ENCODE assay signal across 17 cellular contexts in the genomic region with DNA sequence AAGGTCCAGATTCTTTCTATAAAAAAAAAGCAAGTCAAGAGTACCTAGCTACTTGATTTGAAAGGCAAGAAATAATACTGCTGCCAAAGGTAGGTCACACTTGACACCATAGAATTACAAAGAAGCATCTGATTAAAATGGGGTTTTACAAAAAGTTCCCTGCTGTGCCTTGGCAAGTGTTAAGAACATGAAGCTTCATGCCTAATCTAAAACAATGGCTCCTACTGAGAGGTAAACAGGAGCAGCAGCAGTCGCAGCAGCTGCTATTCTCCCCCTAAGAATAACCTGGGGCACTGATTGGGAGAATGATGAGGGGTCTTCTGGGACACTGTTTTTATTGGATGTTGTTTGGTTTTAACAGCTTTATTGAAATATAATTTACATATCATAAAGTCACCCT. TPM values are rescaled to one million over a fixed set of nuclear protein-coding genes. Genes with fewer than 3 reads are reported as not detected.
A peak's percentile ranks its signal among the peaks of the same experiment; 100 is the strongest.
DNase-seq lines count a peak whose midpoint lies in the region; ATAC-seq and TF ChIP-seq lines count a peak whose summit lies in the region.
"Had no signal": no experiment of that assay in that cellular context is flagged by ENCODE, and none has a peak within 500 bp of the region (broad histone marks: within the 10 kb centered on the region; RNA-seq: fewer than 3 reads in every experiment).

No MANE protein-coding gene starts in this region.

- H3K27ac Mint-ChIP-seq in MCF 10A (ENCODE audit: low read depth, unreplicated experiment) (peak overlapping the region; percentile 62), glutamatergic neuron (ENCODE audit: unreplicated experiment) (no peak overlapping the region)
- H3K27ac Mint-ChIP-seq: CD4-positive, alpha-beta memory T cell had no signal

- CTCF ChIA-PET in MCF 10A (lab: Yijun Ruan, JAX) (no interaction called here), mammary epithelial cell (lab: Charles Lee; ENCODE audit: low non-redundant PET) (no interaction called here)

- no peak overlapping the region for H3K4me3 ChIP-seq in mammary epithelial cell (replicated peaks in 1 of 3; ENCODE audit: insufficient read depth in 1 of 3, low read depth in 2 of 3, low read length in 3 of 3)
- H3K4me3 ChIP-seq: right lobe of liver had no signal

- H3K27me3 ChIP-seq in mammary epithelial cell (ENCODE audit: insufficient read depth, low read length) (no peaks in the 10 kb centered on the region), foreskin keratinocyte (no peaks in the 10 kb centered on the region)
- H3K27me3 ChIP-seq: right lobe of liver had no signal

- H3K4me3 Mint-ChIP-seq in MCF 10A (ENCODE audit: unreplicated experiment), result no peak overlapping the region
- no peak overlapping the region for H3K4me3 Mint-ChIP-seq in glutamatergic neuron (ENCODE audit: unreplicated experiment)
- H3K4me3 Mint-ChIP-seq: CD4-positive, alpha-beta memory T cell; stimulated activated naive CD8-positive, alpha-beta T cell treated with anti-CD3 and anti-CD28 coated beads, Interleukin-15, amount 100 ng/mL, for 72 hours had no signal

- H3K4me1 ChIP-seq in mammary epithelial cell (ENCODE audit: insufficient read depth, low read length) (peaks cover 3% of the 10 kb centered on the region), foreskin keratinocyte (peaks cover 18% of the 10 kb centered on the region)

- H3K9me3 Mint-ChIP-seq in MCF 10A (ENCODE audit: unreplicated experiment) (no peaks in the 10 kb centered on the region), glutamatergic neuron (ENCODE audit: unreplicated experiment) (peaks cover under 1% of the 10 kb centered on the region)
- H3K9me3 Mint-ChIP-seq: CD4-positive, alpha-beta memory T cell; stimulated activated naive CD8-positive, alpha-beta T cell treated with anti-CD3 and anti-CD28 coated beads, Interleukin-15, amount 100 ng/mL, for 72 hours had no signal

- H3K79me2 ChIP-seq in mammary epithelial cell (ENCODE audit: insufficient read depth, low read length), result peaks cover 96% of the 10 kb centered on the region

- dilution Hi-C loops in mammary epithelial cell (cut with HindIII; ENCODE audit: low sequenced_read_pairs), result no loop called here

- POLR2A ChIA-PET in MCF 10A (lab: Yijun Ruan, JAX), result interaction anchor here (7.1 kb wide), 1 partner anchor 13 kb away, joined by 135 read pairs; a partner anchor contains a TSS

- H3K4me2 ChIP-seq in mammary epithelial cell (ENCODE audit: insufficient read depth, low read depth, low read length), result no peak overlapping the region

- H3K4me1 Mint-ChIP-seq in MCF 10A (ENCODE audit: insufficient read depth, unreplicated experiment), result peaks cover 46% of the 10 kb centered on the region
- H3K4me1 Mint-ChIP-seq in glutamatergic neuron (ENCODE audit: low read depth, unreplicated experiment), result peaks cover 27% of the 10 kb centered on the region

- no peaks in the 10 kb centered on the region for H3K9me3 ChIP-seq in mammary epithelial cell (replicated peaks; ENCODE audit: insufficient read depth, low read length)
- H3K9me3 ChIP-seq: right lobe of liver had no signal

- ATAC-seq in foreskin keratinocyte, result no peak
- ATAC-seq: right lobe of liver; stimulated activated naive CD8-positive, alpha-beta T cell treated with anti-CD3 and anti-CD28 coated beads, Interleukin-15, amount 100 ng/mL, for 72 hours had no signal

- TF ChIP-seq CTCF in MCF 10A (IDR thresholded peaks at IDR 0.05; ENCODE audit: unreplicated experiment), result no peak
- TF ChIP-seq CTCF in mammary epithelial cell (conservative IDR thresholded peaks at IDR 0.05 in 1 of 2, IDR thresholded peaks at IDR 0.05 in 1 of 2; ENCODE audit: extremely low read depth in 1 of 2, insufficient read depth in 1 of 2, low read depth in 1 of 2, low read length in 2 of 2), result no peak
- TF ChIP-seq CTCF in foreskin keratinocyte (conservative IDR thresholded peaks at IDR 0.05), result no peak
- no peak for TF ChIP-seq CTCF in glutamatergic neuron (IDR thresholded peaks at IDR 0.05; ENCODE audit: partially characterized antibody, unreplicated experiment)

- H3K9ac ChIP-seq in mammary epithelial cell (ENCODE audit: insufficient read depth, low read length), result no peak overlapping the region

- no peak overlapping the region for H3K27ac ChIP-seq in mammary epithelial cell (ENCODE audit: insufficient read depth, low read depth, low read length)
- peak overlapping the region; percentile 47 for H3K27ac ChIP-seq in foreskin keratinocyte
- H3K27ac ChIP-seq: right lobe of liver had no signal

- intact Hi-C loops in MCF 10A (cut with micrococcal nuclease), result no loop called here
- intact Hi-C loops in mammary epithelial cell (cut with micrococcal nuclease), result no loop called here

- no peak overlapping the region for H2AFZ ChIP-seq in mammary epithelial cell (ENCODE audit: low read depth, low read length)

- H3K36me3 Mint-ChIP-seq in MCF 10A (ENCODE audit: insufficient read depth, unreplicated experiment) (peaks cover 21% of the 10 kb centered on the region), glutamatergic neuron (ENCODE audit: unreplicated experiment) (no peaks in the 10 kb centered on the region)

- H4K20me1 ChIP-seq in mammary epithelial cell (ENCODE audit: insufficient read depth, low read length), result peaks cover 22% of the 10 kb centered on the region

- DNase-seq in MCF 10A (ENCODE audit: unreplicated experiment) (no peak), mammary epithelial cell (no peak), NCI-H748 (lab: John Stamatoyannopoulos, UW; ENCODE audit: unreplicated experiment) (peak; percentile 88), foreskin keratinocyte (no peak), SIG-M5 treated with dmso at 0.1 percent for 504 hours (lab: John Stamatoyannopoulos, UW; ENCODE audit: unreplicated experiment) (no peak), NOMO-1 treated with dmso at 0.1 percent for 144 hours (lab: John Stamatoyannopoulos, UW; ENCODE audit: unreplicated experiment) (no peak), SHP77 treated with DMSO at 0.1 percent for 48 hours (lab: John Stamatoyannopoulos, UW) (no peak), glutamatergic neuron (no peak)
- DNase-seq: ACHN; activated CD4-positive, CD25-positive, alpha-beta regulatory T cell treated with anti-CD3 and anti-CD28 coated beads, Interleukin-2, amount 50 U/mL, for 72 hours; CD4-positive, alpha-beta memory T cell; EL; kidney glomerular epithelial cell; NCI-H2029; right lobe of liver; SIG-M5; stimulated activated naive CD8-positive, alpha-beta T cell treated with anti-CD3 and anti-CD28 coated beads, Interleukin-15, amount 100 ng/mL, for 72 hours had no signal

- BruUV-seq in MCF 10A (replicated peaks; lab: Mats Ljungman, UMichigan), result no TSS peak
- no TSS peak for BruUV-seq in mammary epithelial cell (replicated peaks; lab: Mats Ljungman, UMichigan)

- in situ Hi-C loops in mammary epithelial cell (cut with MboI; ENCODE audit: low sequenced_read_pairs in 2 of 2), result loop anchor here in 1 of 2 donors (25.0 kb wide), 1 partner anchor 361 kb away; a partner anchor contains a TSS

- peaks cover 7% of the 10 kb centered on the region for H3K36me3 ChIP-seq in mammary epithelial cell (ENCODE audit: insufficient read depth, low read length)

- H3K27me3 Mint-ChIP-seq in MCF 10A (ENCODE audit: insufficient read depth, unreplicated experiment), result no peaks in the 10 kb centered on the region
- peaks cover 2% of the 10 kb centered on the region for H3K27me3 Mint-ChIP-seq in glutamatergic neuron (ENCODE audit: unreplicated experiment)
- H3K27me3 Mint-ChIP-seq: CD4-positive, alpha-beta memory T cell; stimulated activated naive CD8-positive, alpha-beta T cell treated with anti-CD3 and anti-CD28 coated beads, Interleukin-15, amount 100 ng/mL, for 72 hours had no signal

- 100% methylated on average over 1 of the region's 1 CpG for WGBS in mammary epithelial cell (ENCODE audit: low coverage, missing lambda C conversion rate)

RNA-seq across cellular contexts. Expression of a gene that starts 14.1 kb away (rescaled TPM):
- total RNA-seq in MCF 10A (2022) (55.6 and 72.6 TPM in 2 replicates), mammary epithelial cell (10 to 100 TPM; 44.8 to 63.7 TPM), foreskin keratinocyte (63.6 and 64.8 TPM in 2 replicates), glutamatergic neuron (ENCODE audit: unreplicated experiment) (69.9 TPM)
- polyA plus RNA-seq in mammary epithelial cell (63.3 TPM), foreskin keratinocyte (26.4 and 33.3 TPM in 2 replicates)
- polyA minus RNA-seq in mammary epithelial cell, result 142 TPM
